9 cellular contexts compared by ENCODE assay signal in genomic region chr9:113343732-113344231, GRCh38.
A peak's percentile ranks its signal among the peaks of the same experiment; 100 is the strongest.
DNase-seq lines count a peak whose midpoint lies in the region; ATAC-seq and TF ChIP-seq lines count a peak whose summit lies in the region.
"Had no signal": no experiment of that assay in that cellular context is flagged by ENCODE, and none has a peak within 500 bp of the region (broad histone marks: within the 10 kb centered on the region; RNA-seq: fewer than 3 reads in every experiment).

No MANE protein-coding gene starts in this region.

- peak overlapping the region; percentile 19 for H3K27ac ChIP-seq in HL-60 (replicated peaks)
- H3K27ac ChIP-seq: KMS-11 had no signal

- H3K4me3 ChIP-seq in HL-60 (replicated peaks; ENCODE audit: insufficient read depth, low read length), result no peak overlapping the region

- no peaks in the 10 kb centered on the region for H3K27me3 ChIP-seq in HL-60 (ENCODE audit: insufficient read depth, poor library complexity, severe bottlenecking)

- TF ChIP-seq CTCF in HL-60 (IDR thresholded peaks at IDR 0.05; ENCODE audit: insufficient read depth, low read length), result no peak

- DNase-seq in HL-60 (ENCODE audit: low read depth in 1 of 2, low spot score in 1 of 2), result peak in 1 of 2 experiments; percentile 66
- peak; percentile 91 to 95 for DNase-seq in NCI-H524 (lab: John Stamatoyannopoulos, UW)
- peak; percentile 22 for DNase-seq in dedifferentiated amniotic fluid mesenchymal stem cell (ENCODE audit: extremely low spot score)
- peak; percentile 96 for DNase-seq in midbrain (lab: John Stamatoyannopoulos, UW)
- DNase-seq in activated gamma-delta T cell (lab: John Stamatoyannopoulos, UW), result no peak
- no peak for DNase-seq in SIG-M5 (lab: John Stamatoyannopoulos, UW)

- no peak for ATAC-seq in GM21576 (IDR thresholded peaks at IDR 0.05; ENCODE audit: unreplicated experiment)
- ATAC-seq in HG02642 (IDR thresholded peaks at IDR 0.05; ENCODE audit: poor library complexity, unreplicated experiment), result no peak

Comparison
In these comparisons a context has a peak if more than half of its experiments do, and no peak if none do; other contexts are left out.
1. DNase-seq: peak in NCI-H524 (2 of 2), dedifferentiated amniotic fluid mesenchymal stem cell (single experiment) and midbrain (single experiment); none in activated gamma-delta T cell (single experiment) and SIG-M5 (single experiment).